In genomic region chr17:37273419-37274051, GRCh38 we compare ENCODE assay signal across 11 cellular contexts.
DNase-seq lines count a peak whose midpoint lies in the region; TF ChIP-seq lines count a peak whose summit lies in the region.
"Had no signal": no experiment of that assay in that cellular context is flagged by ENCODE, and none has a peak within 500 bp of the region (broad histone marks: within the 10 kb centered on the region; RNA-seq: fewer than 3 reads in every experiment).

No MANE protein-coding gene starts in this region.

- H3K27ac ChIP-seq in PC-9, result peak overlapping the region; percentile 4
- H3K27ac ChIP-seq: gastrocnemius medialis had no signal

- DNase-seq in NCI-H510A treated with DMSO at 0.1 percent for 48 hours (lab: John Stamatoyannopoulos, UW) (peak; percentile 17), NCI-H510A (lab: John Stamatoyannopoulos, UW) (no peak), PC-9 (no peak), fibroblast of the aortic adventitia (ENCODE audit: low read depth) (peak; percentile 46), stromal cell of bone marrow (ENCODE audit: low read depth) (peak; percentile 13), NCI-H146 treated with DMSO at 0.1 percent for 48 hours (lab: John Stamatoyannopoulos, UW; ENCODE audit: unreplicated experiment) (no peak), cardiac septum (ENCODE audit: low spot score) (no peak), HuH-7 (ENCODE audit: low spot score) (no peak)
- DNase-seq: activated naive CD4-positive, alpha-beta T cell treated with anti-CD3 and anti-CD28 coated beads, Interleukin-2, amount 50 U/mL, for 16 hours; gastrocnemius medialis; stimulated activated CD4-positive, alpha-beta T cell treated with anti-CD3 and anti-CD28 coated beads, Interleukin-4, amount 100 ng/mL, for 4 hours had no signal

- intact Hi-C loops in PC-9 (cut with micrococcal nuclease; ENCODE audit: unreplicated experiment) (no loop called here), cardiac septum (cut with DNase I) (no loop called here)

- CTCF ChIA-PET in PC-9 (lab: Charles Lee), result no interaction called here

- peaks cover 36% of the 10 kb centered on the region for H3K36me3 ChIP-seq in PC-9 (ENCODE audit: low read depth)

- no peaks in the 10 kb centered on the region for H3K9me2 ChIP-seq in PC-9 (ENCODE audit: insufficient read depth)

- no TSS peak for BruUV-seq in PC-9 (replicated peaks; lab: Mats Ljungman, UMichigan)

- no peaks in the 10 kb centered on the region for H3K9me3 ChIP-seq in PC-9 (ENCODE audit: insufficient read depth, low read depth)
- H3K9me3 ChIP-seq: gastrocnemius medialis had no signal

- peaks cover 40% of the 10 kb centered on the region for H3K4me1 ChIP-seq in PC-9 (replicated peaks; ENCODE audit: insufficient read depth)
- H3K4me1 ChIP-seq: gastrocnemius medialis had no signal

- H3K4me2 ChIP-seq in PC-9, result no peak overlapping the region

- TF ChIP-seq CTCF in PC-9 (conservative IDR thresholded peaks at IDR 0.05) (no peak), fibroblast of the aortic adventitia (IDR thresholded peaks at IDR 0.05; ENCODE audit: insufficient read depth, low read length) (no peak)

- no peak overlapping the region for H2AFZ ChIP-seq in PC-9

- POLR2A ChIA-PET in PC-9 (lab: Charles Lee; ENCODE audit: unreplicated experiment), result interaction anchor here (0.6 kb wide), 1 partner anchor 1211 kb away, joined by 3 read pairs; no protein-coding TSS in a partner anchor

- peaks cover 33% of the 10 kb centered on the region for H3K79me2 ChIP-seq in PC-9 (ENCODE audit: low read depth)

- no peaks in the 10 kb centered on the region for H3K27me3 ChIP-seq in PC-9 (ENCODE audit: insufficient read depth, low read depth)
- H3K27me3 ChIP-seq: gastrocnemius medialis had no signal

- H4K20me1 ChIP-seq in PC-9 (ENCODE audit: insufficient read depth), result no peaks in the 10 kb centered on the region; the same call in 1 of the 2 replicates

- H3K4me3 ChIP-seq in PC-9, result no peak overlapping the region
- H3K4me3 ChIP-seq in fibroblast of the aortic adventitia (ENCODE audit: low read depth, low read length), result no peak overlapping the region
- H3K4me3 ChIP-seq: gastrocnemius medialis had no signal

- H3F3A ChIP-seq in PC-9 (ENCODE audit: insufficient read depth, low read depth), result peaks cover 51% of the 10 kb centered on the region

Comparison
In these comparisons a context has a peak if more than half of its experiments do, and no peak if none do; other contexts are left out.
1. DNase-seq: peak in NCI-H510A treated with DMSO at 0.1 percent for 48 hours (single experiment), fibroblast of the aortic adventitia (single experiment) and stromal cell of bone marrow (single experiment); none in NCI-H510A (single experiment), PC-9 (0 of 2), NCI-H146 treated with DMSO at 0.1 percent for 48 hours (single experiment), cardiac septum (single experiment) and HuH-7 (single experiment).